8 cellular contexts compared by ENCODE assay signal in genomic region chr14:94136575-94137331, GRCh38. TPM values are rescaled to one million over a fixed set of nuclear protein-coding genes. Genes with fewer than 3 reads are reported as not detected.
DNase-seq lines count a peak whose midpoint lies in the region; ATAC-seq and TF ChIP-seq lines count a peak whose summit lies in the region.

No MANE protein-coding gene starts in this region.

- peak; percentile 92 for TF ChIP-seq CTCF in PC-3 (conservative IDR thresholded peaks at IDR 0.05; ENCODE audit: low read depth, low read length)
- TF ChIP-seq CTCF in neural cell (IDR thresholded peaks at IDR 0.05; ENCODE audit: poor library complexity, severe bottlenecking): peak; percentile 81

- H3K9me2 ChIP-seq in PC-3 (replicated peaks; ENCODE audit: low read length): no peaks in the 10 kb centered on the region
- no peaks in the 10 kb centered on the region for H3K9me2 ChIP-seq in neural cell (ENCODE audit: insufficient read depth, low read length)

- no peak for TF ChIP-seq EP300 in neural cell (conservative IDR thresholded peaks at IDR 0.05; ENCODE audit: poor library complexity, severe bottlenecking)

- intact Hi-C loops in PC-3 (cut with micrococcal nuclease): loop anchor here (1.0 to 2.0 kb wide), 5 partner anchors 44 to 200 kb away; partner anchors contain the start of genes DDX24 and IFI27L1

- no peaks in the 10 kb centered on the region for H3F3A ChIP-seq in PC-3 (ENCODE audit: low read length, unreplicated experiment)
- H3F3A ChIP-seq in neural cell (ENCODE audit: insufficient read depth, low read length, poor library complexity, severe bottlenecking): no peaks in the 10 kb centered on the region

- H3K9me3 ChIP-seq in PC-3 (ENCODE audit: low read length) (no peaks in the 10 kb centered on the region), neural cell (ENCODE audit: low read length) (no peaks in the 10 kb centered on the region)

- ATAC-seq in GM19452 (IDR thresholded peaks at IDR 0.05; ENCODE audit: unreplicated experiment) (peak; percentile 88), PC-3 (peak; percentile 96)
- peak; percentile 86 for ATAC-seq in stimulated activated naive CD8-positive, alpha-beta T cell treated with anti-CD3 and anti-CD28 coated beads, Interleukin-15, Interleukin-2, amounts not matched to agents 100 U/mL and 50 U/mL, for 24 hours

- peak; percentile 91 for DNase-seq in COLO668 (lab: John Stamatoyannopoulos, UW; ENCODE audit: unreplicated experiment)
- peak; percentile 54 for DNase-seq in HuH-7.5 (ENCODE audit: low spot score)
- peak; percentile 90 for DNase-seq in PC-3
- DNase-seq in activated T-cell treated with anti-CD3 and anti-CD28 coated beads for 48 hours (ENCODE audit: low read depth): peak; percentile 80
- DNase-seq in fibroblast of gingiva (ENCODE audit: low read depth): peak; percentile 71
- DNase-seq in stimulated activated naive CD8-positive, alpha-beta T cell treated with anti-CD3 and anti-CD28 coated beads, Interleukin-15, Interleukin-2, amounts not matched to agents 100 U/mL and 50 U/mL, for 24 hours: peak; percentile 87

- H3K79me2 ChIP-seq in PC-3 (ENCODE audit: low read length) (no peaks in the 10 kb centered on the region), neural cell (replicated peaks; ENCODE audit: insufficient read depth, low read length) (no peaks in the 10 kb centered on the region)

- H3K27ac ChIP-seq in PC-3 (ENCODE audit: low read length) (no peak overlapping the region), neural cell (ENCODE audit: low read length) (no peak overlapping the region)

- BruUV-seq in PC-3 (replicated peaks; lab: Mats Ljungman, UMichigan): no TSS peak

- no peaks in the 10 kb centered on the region for H3K4me1 ChIP-seq in PC-3 (ENCODE audit: insufficient read depth, low read length)

- H4K20me1 ChIP-seq in PC-3 (ENCODE audit: low read length) (no peaks in the 10 kb centered on the region), neural cell (ENCODE audit: insufficient read depth) (no peaks in the 10 kb centered on the region)

- H3K27me3 ChIP-seq in PC-3 (ENCODE audit: low read length) (0 out of 2 replicates have a peak, but pooled peaks cover 4% of the 10 kb centered on the region), neural cell (ENCODE audit: insufficient read depth, low read depth, low read length) (no peaks in the 10 kb centered on the region)

- H3K9ac ChIP-seq in PC-3 (ENCODE audit: low read length) (no peak overlapping the region), neural cell (ENCODE audit: low read length) (no peak overlapping the region)

- H2AFZ ChIP-seq in PC-3 (ENCODE audit: low read length): peak overlapping the region; percentile 52; the same call in 1 of the 2 replicates
- H2AFZ ChIP-seq in neural cell (ENCODE audit: low read depth, low read length): no peak overlapping the region

- TF ChIP-seq RAD21 in neural cell (conservative IDR thresholded peaks at IDR 0.05): peak; percentile 72

- CTCF ChIA-PET in PC-3 (lab: Charles Lee): interaction anchor here (0.6 to 1.6 kb wide), 6 partner anchors 26 to 636 kb away, joined by 3 to 44 read pairs (median 8); partner anchors contain the start of gene IFI27

- H3K36me3 ChIP-seq in PC-3 (ENCODE audit: low read depth, low read length): no peaks in the 10 kb centered on the region
- no peaks in the 10 kb centered on the region for H3K36me3 ChIP-seq in neural cell (ENCODE audit: insufficient read depth, low read length)

- H3K4me3 ChIP-seq in PC-3 (ENCODE audit: low read length) (no peak overlapping the region), neural cell (ENCODE audit: low read length) (no peak overlapping the region)

- peak overlapping the region; percentile 52; the same call in 1 of the 2 replicates for H3K4me2 ChIP-seq in PC-3 (ENCODE audit: low read length)
- no peak overlapping the region for H3K4me2 ChIP-seq in neural cell (ENCODE audit: low read length)

- POLR2A ChIA-PET in PC-3 (lab: Charles Lee; ENCODE audit: unreplicated experiment): interaction anchor here (1.0 kb wide), 1 partner anchor 56 kb away, joined by 3 read pairs; the partner anchor contains the start of genes DDX24 and IFI27L1

TF ChIP-seq in neural cell, 6 proteins besides CTCF, POLR2A, EP300 and RAD21:
- TF ChIP-seq POLR2AphosphoS5 (IDR thresholded peaks at IDR 0.05) (no peak), TAF1 (IDR thresholded peaks at IDR 0.05; ENCODE audit: low read depth) (no peak), REST (IDR thresholded peaks at IDR 0.05; ENCODE audit: borderline replicate concordance) (no peak), MXI1 (conservative IDR thresholded peaks at IDR 0.05; ENCODE audit: poor library complexity, severe bottlenecking) (no peak), EZH2 (IDR thresholded peaks at IDR 0.05; ENCODE audit: borderline replicate concordance, insufficient read depth, low read length, poor library complexity, severe bottlenecking) (no peak), SMC3 (conservative IDR thresholded peaks at IDR 0.05; ENCODE audit: poor library complexity) (peak; percentile 79)

RNA-seq across cellular contexts. Expression of gene IFI27L2, which starts 7.3 kb away (rescaled TPM):
- total RNA-seq in PC-3 (2014; rRNA removed): 29.3 and 42.7 TPM in 2 replicates
- polyA plus RNA-seq in neural cell: 15.3 and 23.7 TPM in 2 replicates
- polyA minus RNA-seq in neural cell: 2.2 TPM in 2 replicates

RNA-seq across cellular contexts. Expression of gene IFI27, which starts 26.2 kb away (rescaled TPM):
- total RNA-seq in PC-3 (2014; rRNA removed): 4.3 TPM in 1 of 2 replicates, not detected in the other
- 2.2 and 5.6 TPM in 2 replicates for polyA plus RNA-seq in neural cell
- 0.35 and 2.2 TPM in 2 replicates for polyA minus RNA-seq in neural cell

RNA-seq across cellular contexts. Expression of gene PPP4R4, which starts 37.4 kb away (rescaled TPM):
- total RNA-seq in PC-3 (2014; rRNA removed): 0.11 TPM in 1 of 2 replicates, not detected in the other
- polyA plus RNA-seq in neural cell: 4.8 and 5.9 TPM in 2 replicates
- 7.8 and 10.3 TPM in 2 replicates for polyA minus RNA-seq in neural cell

RNA-seq across cellular contexts. Expression of gene IFI27L1, which starts 55.6 kb away (rescaled TPM):
- 7.8 and 16.9 TPM in 2 replicates for total RNA-seq in PC-3 (2014; rRNA removed)
- 37.9 and 45.6 TPM in 2 replicates for polyA plus RNA-seq in neural cell
- 9.6 and 10.5 TPM in 2 replicates for polyA minus RNA-seq in neural cell

RNA-seq across cellular contexts. Expression of gene DDX24, which starts 55.8 kb away (rescaled TPM):
- total RNA-seq in PC-3 (2014; rRNA removed): 120 and 126 TPM in 2 replicates
- polyA plus RNA-seq in neural cell: 158 and 177 TPM in 2 replicates
- 168 and 198 TPM in 2 replicates for polyA minus RNA-seq in neural cell
